ENCODE assay signal across 25 cellular contexts in genomic region chr20:58584051-58584824, GRCh38.
"Had no signal": no experiment of that assay in that cellular context is flagged by ENCODE, and none has a peak within 500 bp of the region (broad histone marks: within the 10 kb centered on the region; RNA-seq: fewer than 3 reads in every experiment).

No MANE protein-coding gene starts in this region.

- H3K9me3 Mint-ChIP-seq: neural progenitor cell had no signal

- H3K36me3 ChIP-seq: lower lobe of right lung, neural progenitor cell, thyroid gland, uterus, WERI-Rb-1 had no signal

- H3K27me3 ChIP-seq: neural progenitor cell, thyroid gland, uterus had no signal

- H3K9ac ChIP-seq: neural progenitor cell had no signal

- H3K4me3 Mint-ChIP-seq: activated CD8-positive, alpha-beta T cell treated with anti-CD3 and anti-CD28 coated beads, Interleukin-2, amount 10 ng/mL, durations not matched to agents 7 days and 5 days; naive B cell; neural progenitor cell; stimulated activated naive CD8-positive, alpha-beta T cell treated with anti-CD3 and anti-CD28 coated beads, Interleukin-15, Interleukin-2, amounts not matched to agents 100 ng/mL and 50 ng/mL, for 24 hours; T-cell; T-helper 2 cell treated with Interferon-gamma antibody and Interleukin-4, amounts not matched to agents 5 μg/mL and 100 μg/mL, for 36 hours had no signal

- H3K4me1 Mint-ChIP-seq: naive B cell, neural progenitor cell, T-cell had no signal

- H3K27ac Mint-ChIP-seq: activated CD8-positive, alpha-beta T cell treated with anti-CD3 and anti-CD28 coated beads, Interleukin-2, amount 10 ng/mL, durations not matched to agents 7 days and 5 days; neural progenitor cell; progenitor cell of endocrine pancreas; stimulated activated naive CD8-positive, alpha-beta T cell treated with anti-CD3 and anti-CD28 coated beads, Interleukin-15, Interleukin-2, amounts not matched to agents 100 ng/mL and 50 ng/mL, for 24 hours; T-cell; T-helper 2 cell treated with Interferon-gamma antibody and Interleukin-4, amounts not matched to agents 5 μg/mL and 100 μg/mL, for 36 hours had no signal

- H3K4me1 ChIP-seq: foreskin keratinocyte, lower lobe of right lung, thyroid gland, uterus had no signal

- H3K9me3 ChIP-seq: lower lobe of right lung, thyroid gland, uterus had no signal

- H3K27ac ChIP-seq: foreskin keratinocyte, lower lobe of right lung, neural progenitor cell, thyroid gland, WERI-Rb-1 had no signal

- ATAC-seq: activated CD8-positive, alpha-beta T cell treated with anti-CD3 and anti-CD28 coated beads, Interleukin-2, amount 10 ng/mL, durations not matched to agents 7 days and 5 days; foreskin keratinocyte; left lobe of liver; lower lobe of right lung; T-cell had no signal

- FAIRE-seq: bronchial epithelial cell, kidney had no signal

- H3K36me3 Mint-ChIP-seq: neural progenitor cell, T-cell had no signal

- H3K4me3 ChIP-seq: lower lobe of right lung, neural progenitor cell, thyroid gland, uterus had no signal

- DNase-seq: activated CD4-positive, alpha-beta T cell treated with anti-CD3 and anti-CD28 coated beads for 1 hour; activated CD4-positive, alpha-beta T cell treated with anti-CD3 and anti-CD28 coated beads, Interleukin-2, amount 50 U/mL, for 1 hour; activated CD8-positive, alpha-beta T cell treated with anti-CD3 and anti-CD28 coated beads, Interleukin-2, amount 10 ng/mL, durations not matched to agents 7 days and 5 days; activated naive CD4-positive, alpha-beta T cell treated with Interleukin-2 at 50 U/mL for 16 hours; amygdala; cerebellar nuclear complex; effector CD4-positive, alpha-beta T cell; foreskin keratinocyte; kidney; lower lobe of right lung; naive B cell; retina; stimulated activated CD4-positive, alpha-beta T cell treated with anti-CD3 and anti-CD28 coated beads, Interleukin-12 subunit alpha, Interleukin-12 subunit beta, amount 100 ng/mL, for 4 hours; stimulated activated CD4-positive, alpha-beta T cell treated with anti-CD3 and anti-CD28 coated beads, Interleukin-4, amount 100 ng/mL, for 4 hours; substantia nigra; T-cell; thyroid gland; WERI-Rb-1 had no signal
